ENCODE assay signal across 8 cellular contexts in genomic region chr19:39480337-39481228, GRCh38. TPM values are rescaled to one million over a fixed set of nuclear protein-coding genes. Genes with fewer than 3 reads are reported as not detected.
DNase-seq lines count a peak whose midpoint lies in the region; ATAC-seq and TF ChIP-seq lines count a peak whose summit lies in the region.

TIMM50 (plus strand) TSS chr19:39480838; CDS start chr19:39480854, 16 bp downstream.

- H3K27me3 ChIP-seq in BE2C (no peaks in the 10 kb centered on the region), colonic mucosa (no peaks in the 10 kb centered on the region), layer of hippocampus (ENCODE audit: control insufficient read depth, insufficient read depth, low read length) (no peaks in the 10 kb centered on the region)

- no peak for TF ChIP-seq CTCF in BE2C (IDR thresholded peaks at IDR 0.05; ENCODE audit: low read depth, low read length)
- TF ChIP-seq CTCF in colonic mucosa (IDR thresholded peaks at IDR 0.05) = no peak

- peaks cover 21% of the 10 kb centered on the region for H3K36me3 ChIP-seq in BE2C
- no peaks in the 10 kb centered on the region for H3K36me3 ChIP-seq in colonic mucosa

- peak within 1 kb of the TSS; percentile 86 to 91 for H3K9ac ChIP-seq in colonic mucosa (ENCODE audit: low read depth in 2 of 2, low read length in 2 of 2)

- H3K9me3 ChIP-seq in BE2C = no peaks in the 10 kb centered on the region
- no peaks in the 10 kb centered on the region for H3K9me3 ChIP-seq in colonic mucosa

- H3K4me1 ChIP-seq in BE2C (peaks cover 4% of the 10 kb centered on the region; the same call in 1 of the 2 replicates), colonic mucosa (no peaks in the 10 kb centered on the region)

- ATAC-seq in GM19324 (IDR thresholded peaks at IDR 0.05; ENCODE audit: low FRiP score, unreplicated experiment) = peak; percentile 87
- ATAC-seq in HG03460 (IDR thresholded peaks at IDR 0.05; ENCODE audit: unreplicated experiment) = peak; percentile 83

- intact Hi-C loops in colonic mucosa (cut with DNase I) = no loop called here

- peak; percentile 100 for DNase-seq in BE2C
- peak; percentile 96 for DNase-seq in NCI-H526 treated with DMSO at 0.1 percent for 48 hours (lab: John Stamatoyannopoulos, UW)
- peak; percentile 99 for DNase-seq in activated CD4-positive, alpha-beta T cell treated with anti-CD3 and anti-CD28 coated beads for 48 hours
- peak; percentile 98 for DNase-seq in colonic mucosa
- peak; percentile 98 to 99 (median 98) for DNase-seq in stimulated activated CD4-positive, alpha-beta T cell treated with anti-CD3 and anti-CD28 coated beads, Interleukin-1b, Interleukin-23, amount 100 ng/mL, for 24 hours (ENCODE audit: low read depth in 4 of 4, low spot score in 1 of 4)

- peak within 1 kb of the TSS; percentile 60 for H3K27ac ChIP-seq in colonic mucosa
- H3K27ac ChIP-seq in layer of hippocampus (ENCODE audit: low read depth, low read length) = peak within 1 kb of the TSS; percentile 90

- H3K4me3 ChIP-seq in BE2C (ENCODE audit: low read depth, low read length) (peak within 1 kb of the TSS; percentile 80), colonic mucosa (peak within 1 kb of the TSS; percentile 87)

RNA-seq across cellular contexts. Expression of gene TIMM50, which starts in this region (rescaled TPM):
- polyA plus RNA-seq in BE2C (2012; ENCODE audit: insufficient read depth, insufficient read length, low read depth) = 229 TPM
- 10 to 100 TPM; 45.7 to 83.9 TPM for total RNA-seq in colonic mucosa

Comparison
In these comparisons a context has a peak if more than half of its experiments do, and no peak if none do; other contexts are left out.
1. Peak in every context shown above with its lines: DNase-seq, ATAC-seq, H3K4me3 ChIP-seq and H3K27ac ChIP-seq.